18 cellular contexts compared by ENCODE assay signal in the genomic region with DNA sequence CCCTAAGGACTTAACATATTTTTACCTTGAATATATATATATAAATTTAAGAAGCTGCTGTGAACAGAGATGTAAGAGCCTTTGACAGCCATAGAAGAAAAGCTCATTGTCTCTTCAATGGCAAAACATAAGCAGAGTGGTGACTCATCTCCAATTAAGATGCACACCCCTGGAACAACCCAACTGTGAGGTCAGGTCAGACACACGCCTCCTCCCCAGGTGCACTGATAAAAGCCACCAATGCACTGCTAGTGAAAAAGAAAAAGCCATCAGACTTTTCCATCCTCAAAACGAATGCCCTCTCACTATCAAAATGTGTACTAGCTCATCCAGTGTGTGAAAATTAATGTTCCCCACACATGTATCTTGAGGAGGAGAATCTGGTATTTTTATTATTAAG.
DNase-seq lines count a peak whose midpoint lies in the region; ATAC-seq, FAIRE-seq and TF ChIP-seq lines count a peak whose summit lies in the region.
"Had no signal": no experiment of that assay in that cellular context is flagged by ENCODE, and none has a peak within 500 bp of the region (broad histone marks: within the 10 kb centered on the region; RNA-seq: fewer than 3 reads in every experiment).

No MANE protein-coding gene starts in this region.

- H3K36me3 ChIP-seq in neural progenitor cell (no peaks in the 10 kb centered on the region), pancreas (no peaks in the 10 kb centered on the region), prostate gland (no peaks in the 10 kb centered on the region)
- H3K36me3 ChIP-seq: adrenal gland, gastrocnemius medialis, neutrophil, WERI-Rb-1 had no signal

- H3K9ac ChIP-seq in neural progenitor cell = no peak overlapping the region
- H3K9ac ChIP-seq: BLaER1 treated with 17β-estradiol and CSF1 and Interleukin-3, amounts not matched to agents 10 nM and 100 nM had no signal

- no peak for ATAC-seq in pancreas
- ATAC-seq: gastrocnemius medialis had no signal

- no peak for TF ChIP-seq POLR2A in prostate gland (IDR thresholded peaks at IDR 0.05)

- no peak overlapping the region for H3K27ac Mint-ChIP-seq in neural progenitor cell
- H3K27ac Mint-ChIP-seq: activated T-helper 2 cell treated with anti-CD3 and anti-CD28 coated beads, Interferon-gamma antibody, Interleukin-2, Interleukin-4, amounts not matched to agents 10 μg/mL and 5 μg/mL and 100 μg/mL, durations not matched to agents 14 hours and 24 hours and 36 hours had no signal

- peak overlapping the region; percentile 24 for H3K4me3 Mint-ChIP-seq in neural progenitor cell

- peaks cover 10% of the 10 kb centered on the region for H3K9me3 Mint-ChIP-seq in neural progenitor cell
- H3K9me3 Mint-ChIP-seq: activated T-helper 2 cell treated with anti-CD3 and anti-CD28 coated beads, Interferon-gamma antibody, Interleukin-2, Interleukin-4, amounts not matched to agents 10 μg/mL and 5 μg/mL and 100 μg/mL, durations not matched to agents 14 hours and 24 hours and 36 hours had no signal

- intact Hi-C loops in pancreas (cut with DNase I) = no loop called here
- intact Hi-C loops in prostate gland (cut with DNase I) = no loop called here

- WGBS in pancreas, 2 donors = 83 to 93% methylated on average over 2 of the region's 2 CpGs
- 81% methylated on average over 2 of the region's 2 CpGs for WGBS in prostate gland

- peak overlapping the region; percentile 24 for H3K27ac ChIP-seq in caudate nucleus (ENCODE audit: low read depth, low read length)
- H3K27ac ChIP-seq in neural progenitor cell = no peak overlapping the region
- no peak overlapping the region for H3K27ac ChIP-seq in pancreas
- no peak overlapping the region for H3K27ac ChIP-seq in prostate gland
- H3K27ac ChIP-seq: BLaER1 treated with 17β-estradiol and CSF1 and Interleukin-3, amounts not matched to agents 10 nM and 100 nM; gastrocnemius medialis; neutrophil; sigmoid colon; WERI-Rb-1 had no signal

- no peak overlapping the region for H2AFZ ChIP-seq in neural progenitor cell (replicated peaks)

- no peaks in the 10 kb centered on the region for H3F3A ChIP-seq in neural progenitor cell (ENCODE audit: low read depth)

- H3K79me2 ChIP-seq in neural progenitor cell (ENCODE audit: low read depth) = no peaks in the 10 kb centered on the region

- no peak for FAIRE-seq in pancreas (lab: Jason Lieb, UNC)

- H4K20me1 ChIP-seq in neural progenitor cell (ENCODE audit: low read depth) = no peaks in the 10 kb centered on the region
- H4K20me1 ChIP-seq: BLaER1 treated with 17β-estradiol and CSF1 and Interleukin-3, amounts not matched to agents 10 nM and 100 nM had no signal

- H3K4me3 ChIP-seq in neural progenitor cell (no peak overlapping the region), pancreas (no peak overlapping the region), prostate gland (no peak overlapping the region)
- H3K4me3 ChIP-seq: adrenal gland; BLaER1 treated with 17β-estradiol and CSF1 and Interleukin-3, amounts not matched to agents 10 nM and 100 nM; gastrocnemius medialis; sigmoid colon had no signal

- TF ChIP-seq CTCF in neural progenitor cell (IDR thresholded peaks at IDR 0.05) (no peak), pancreas (IDR thresholded peaks at IDR 0.05) (no peak), prostate gland (IDR thresholded peaks at IDR 0.05) (no peak)

- H3K4me1 Mint-ChIP-seq in neural progenitor cell = peaks cover 14% of the 10 kb centered on the region

- peaks cover 14% of the 10 kb centered on the region for H3K4me1 ChIP-seq in neural progenitor cell
- peaks cover 0 to 2% (median 0%) of the 10 kb centered on the region in 3 donors for H3K4me1 ChIP-seq in pancreas
- H3K4me1 ChIP-seq in prostate gland (replicated peaks) = no peaks in the 10 kb centered on the region
- H3K4me1 ChIP-seq: adrenal gland had no signal

- peaks cover 17% of the 10 kb centered on the region for H3K36me3 Mint-ChIP-seq in neural progenitor cell

- DNase-seq in Daoy (ENCODE audit: low read depth) (peak; percentile 29), LoVo (ENCODE audit: low spot score) (peak; percentile 70), caudate nucleus (lab: John Stamatoyannopoulos, UW) (peak in 9 of 61 donors; percentile 5 to 73 (median 36)), neural progenitor cell (ENCODE audit: low spot score) (peak; percentile 27), pancreas (no peak), Kasumi-1 (lab: John Stamatoyannopoulos, UW) (no peak), prostate gland (ENCODE audit: low spot score) (no peak)
- DNase-seq: adrenal gland; gastrocnemius medialis; GOT3; NCI-H1105 treated with DMSO at 0.1 percent for 48 hours; sigmoid colon; stimulated activated CD4-positive, alpha-beta T cell treated with anti-CD3 and anti-CD28 coated beads, Interleukin-4, amount 100 ng/mL, for 1 hour; stimulated activated CD8-positive, alpha-beta memory T cell treated with anti-CD3 and anti-CD28 coated beads, Interleukin-4, amount 100 ng/mL, for 48 hours; WERI-Rb-1 had no signal

- H3K4me2 ChIP-seq in neural progenitor cell = peak overlapping the region; percentile 7
- H3K4me2 ChIP-seq: BLaER1 treated with 17β-estradiol and CSF1 and Interleukin-3, amounts not matched to agents 10 nM and 100 nM had no signal

- H3K27me3 Mint-ChIP-seq in neural progenitor cell (ENCODE audit: insufficient read depth, low read depth) = peaks cover 13% of the 10 kb centered on the region

- H3K9me3 ChIP-seq in neural progenitor cell (ENCODE audit: low read depth) (no peaks in the 10 kb centered on the region), pancreas (no peaks in the 10 kb centered on the region), prostate gland (no peaks in the 10 kb centered on the region)
- H3K9me3 ChIP-seq: adrenal gland, gastrocnemius medialis, neutrophil, sigmoid colon had no signal

- no peaks in the 10 kb centered on the region for H3K27me3 ChIP-seq in neural progenitor cell
- no peaks in the 10 kb centered on the region for H3K27me3 ChIP-seq in pancreas
- H3K27me3 ChIP-seq in prostate gland (replicated peaks; ENCODE audit: insufficient read depth) = no peaks in the 10 kb centered on the region
- H3K27me3 ChIP-seq: adrenal gland; BLaER1 treated with 17β-estradiol and CSF1 and Interleukin-3, amounts not matched to agents 10 nM and 100 nM; gastrocnemius medialis; neutrophil; sigmoid colon had no signal

Comparison
In these comparisons a context has a peak if more than half of its experiments do, and no peak if none do; other contexts are left out.
1. DNase-seq: peak in Daoy (single experiment), LoVo (single experiment) and neural progenitor cell (single experiment); none in pancreas (0 of 6), Kasumi-1 (0 of 2) and prostate gland (single experiment).